ENCODE assay signal across 14 cellular contexts in the genomic region with DNA sequence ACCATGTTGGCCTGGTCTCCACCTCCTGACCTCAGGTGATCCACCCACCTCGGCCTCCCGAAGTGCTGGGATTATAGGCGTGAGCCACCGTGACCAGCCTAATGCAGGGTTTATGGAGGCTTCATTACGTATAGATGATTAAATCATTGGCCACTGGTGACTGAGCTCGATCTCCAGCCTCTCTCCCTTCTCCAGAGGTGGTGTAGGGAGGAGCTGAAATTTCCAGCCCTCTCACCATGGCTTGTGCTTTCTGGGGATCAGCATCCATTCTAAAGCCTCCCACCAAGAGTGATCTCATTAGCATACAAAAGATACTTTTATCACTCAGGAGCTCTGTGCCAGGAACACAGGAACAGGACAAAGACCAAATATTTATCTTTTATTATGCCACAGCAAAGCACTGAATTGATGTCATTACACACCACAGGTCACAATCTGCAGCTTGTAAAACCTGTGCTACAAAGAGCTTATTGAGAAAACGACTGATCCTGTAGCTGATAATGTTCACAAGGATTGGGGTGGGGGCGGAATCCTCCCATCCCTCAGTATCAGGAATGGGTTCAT. TPM values are rescaled to one million over a fixed set of nuclear protein-coding genes. Genes with fewer than 3 reads are reported as not detected.
DNase-seq lines count a peak whose midpoint lies in the region; ATAC-seq and TF ChIP-seq lines count a peak whose summit lies in the region.
"Had no signal": no experiment of that assay in that cellular context is flagged by ENCODE, and none has a peak within 500 bp of the region (broad histone marks: within the 10 kb centered on the region; RNA-seq: fewer than 3 reads in every experiment).

No MANE protein-coding gene starts in this region.

- H3K27ac ChIP-seq in HUES6 (ENCODE audit: low read depth, low read length), result 0 out of 2 replicates have a peak overlapping the region, but pooled peaks have one; percentile 10
- no peak overlapping the region for H3K27ac ChIP-seq in iPS-18a (ENCODE audit: low read length)
- H3K27ac ChIP-seq in stomach, result peak overlapping the region in 3 of 5 donors; percentile 17 to 57 (median 51)
- H3K27ac ChIP-seq: BLaER1 treated with 17β-estradiol and CSF1 and Interleukin-3, amounts not matched to agents 10 nM and 100 nM; tibial nerve had no signal

- ATAC-seq in GM21447 (IDR thresholded peaks at IDR 0.05; ENCODE audit: unreplicated experiment), result no peak
- ATAC-seq: left ventricle myocardium superior; stimulated activated effector memory CD8-positive, alpha-beta T cell treated with anti-CD3 and anti-CD28 coated beads, Interleukin-12 subunit alpha, Interleukin-12 subunit beta, amount 100 ng/mL, for 72 hours had no signal

- H3K27me3 ChIP-seq in HUES6 (ENCODE audit: control insufficient read depth, insufficient read depth, low read length), result no peaks in the 10 kb centered on the region
- H3K27me3 ChIP-seq in iPS-18a (ENCODE audit: control insufficient read depth, insufficient read depth, low read length), result no peaks in the 10 kb centered on the region
- no peaks in the 10 kb centered on the region for H3K27me3 ChIP-seq in stomach
- H3K27me3 ChIP-seq: tibial nerve had no signal

- H3K4me3 ChIP-seq in HUES6 (ENCODE audit: low read depth, low read length), result no peak overlapping the region
- H3K4me3 ChIP-seq in iPS-18a (ENCODE audit: low read length), result peak overlapping the region; percentile 18
- H3K4me3 ChIP-seq in stomach, result no peak overlapping the region
- H3K4me3 ChIP-seq: BLaER1 treated with 17β-estradiol and CSF1 and Interleukin-3, amounts not matched to agents 10 nM and 100 nM; tibial nerve had no signal

- peak overlapping the region; percentile 31 for H3K9ac ChIP-seq in HUES6 (ENCODE audit: low read length)
- H3K9ac ChIP-seq in iPS-18a (ENCODE audit: low read length), result no peak overlapping the region
- H3K9ac ChIP-seq: BLaER1 treated with 17β-estradiol and CSF1 and Interleukin-3, amounts not matched to agents 10 nM and 100 nM had no signal

- DNase-seq in NCI-H774 (lab: John Stamatoyannopoulos, UW) (peak; percentile 28), stomach (no peak), NCI-H524 treated with DMSO at 0.1 percent for 48 hours (lab: John Stamatoyannopoulos, UW) (no peak), NCI-H446 (lab: John Stamatoyannopoulos, UW) (no peak)
- DNase-seq: KBM-7, left ventricle myocardium superior, NCI-H1092 treated with DMSO at 0.1 percent for 48 hours, NCI-H510A had no signal

- no peak for TF ChIP-seq EP300 in stomach (IDR thresholded peaks at IDR 0.05)

- WGBS in stomach, 5 donors, result 34 to 67% (median 52%) methylated on average over 8 of the region's 8 CpGs

- intact Hi-C loops in stomach (cut with DNase I; ENCODE audit: low total_unique reads), result no loop called here

- H3K9me3 ChIP-seq in HUES6 (ENCODE audit: control insufficient read depth, insufficient read depth, low read depth, low read length) (peaks cover 23% of the 10 kb centered on the region), iPS-18a (ENCODE audit: control insufficient read depth, low read depth, low read length) (no peaks in the 10 kb centered on the region), stomach (peaks cover 0 to 3% (median 0%) of the 10 kb centered on the region in 4 donors)

- peaks cover 7% of the 10 kb centered on the region; the same call in 1 of the 2 replicates for H3K36me3 ChIP-seq in HUES6 (ENCODE audit: control insufficient read depth, insufficient read depth, low read length)
- H3K36me3 ChIP-seq in iPS-18a (ENCODE audit: control insufficient read depth, low read depth, low read length), result no peaks in the 10 kb centered on the region
- peaks cover 0 to 6% (median 0%) of the 10 kb centered on the region in 4 donors for H3K36me3 ChIP-seq in stomach
- H3K36me3 ChIP-seq: BLaER1 treated with 17β-estradiol and CSF1 and Interleukin-3, amounts not matched to agents 10 nM and 100 nM; tibial nerve had no signal

- TF ChIP-seq CTCF in stomach (IDR thresholded peaks at IDR 0.05), result no peak

- no peaks in the 10 kb centered on the region; the same call in 1 of the 2 replicates for H3K4me1 ChIP-seq in HUES6 (ENCODE audit: control insufficient read depth, insufficient read depth, low read length)
- peaks cover 13% of the 10 kb centered on the region for H3K4me1 ChIP-seq in iPS-18a (ENCODE audit: control insufficient read depth, low read depth, low read length)
- peaks cover 0 to 29% (median 3%) of the 10 kb centered on the region in 4 donors for H3K4me1 ChIP-seq in stomach
- H3K4me1 ChIP-seq: tibial nerve had no signal

- no peak for TF ChIP-seq POLR2A in stomach (IDR thresholded peaks at IDR 0.05)

RNA-seq across cellular contexts. Expression of a gene that starts 32.4 kb away (rescaled TPM):
- total RNA-seq in stomach, result 10 to 100 TPM; 13.3 to 73.5 (median 37.1) TPM
- polyA plus RNA-seq in stomach, result 10 to 100 TPM in 2 of 3 donors, 1 to 10 TPM in 1; 2.4 to 62.6 (median 17.1) TPM

RNA-seq across cellular contexts. Expression of a gene that starts 48.7 kb away (rescaled TPM):
- total RNA-seq in stomach, result 10 to 100 TPM in 2 of 5 donors, 1 to 10 TPM in 3; 1.2 to 31.5 (median 9.5) TPM
- 1 to 10 TPM; 2.2 to 5.8 (median 5.4) TPM for polyA plus RNA-seq in stomach
